In genomic region chr18:26091047-26091630, GRCh38 we compare ENCODE assay signal across 8 cellular contexts. TPM values are rescaled to one million over a fixed set of nuclear protein-coding genes. Genes with fewer than 3 reads are reported as not detected.
A peak's percentile ranks its signal among the peaks of the same experiment; 100 is the strongest.
DNase-seq lines count a peak whose midpoint lies in the region; ATAC-seq and TF ChIP-seq lines count a peak whose summit lies in the region.

No MANE protein-coding gene starts in this region.

- DNase-seq in AML-193 (lab: John Stamatoyannopoulos, UW) (peak; percentile 85 to 86), NCI-H82 treated with DMSO at 0.1 percent for 48 hours (lab: John Stamatoyannopoulos, UW; ENCODE audit: unreplicated experiment) (peak; percentile 59), body of pancreas (peak; percentile 49 to 63 (median 56)), kidney tubule cell (ENCODE audit: low spot score) (peak; percentile 83), substantia nigra (lab: John Stamatoyannopoulos, UW) (peak in 12 of 49 donors; percentile 28 to 78 (median 56)), glomerular visceral epithelial cell (ENCODE audit: extremely low spot score) (no peak)

- H3K4me1 ChIP-seq in body of pancreas: peaks cover 16% of the 10 kb centered on the region

- H3K27ac ChIP-seq in body of pancreas (peak overlapping the region; percentile 84 to 99 (median 94)), substantia nigra (ENCODE audit: low read depth, low read length, poor library complexity, severe bottlenecking) (peak overlapping the region; percentile 96)

- WGBS in body of pancreas, 2 donors: 2 to 3% methylated on average over 29 of the region's 29 CpGs

- no peaks in the 10 kb centered on the region for H3K9me3 ChIP-seq in body of pancreas

- TF ChIP-seq POLR2A in body of pancreas (IDR thresholded peaks at IDR 0.05): no peak

- H3K27me3 ChIP-seq in body of pancreas: no peaks in the 10 kb centered on the region

- peak overlapping the region; percentile 92 to 97 for H3K4me3 ChIP-seq in body of pancreas

- H3K36me3 ChIP-seq in body of pancreas (replicated peaks in 1 of 2; ENCODE audit: insufficient read depth in 1 of 2, low read depth in 2 of 2): no peaks in the 10 kb centered on the region

- ATAC-seq in GM18867 (IDR thresholded peaks at IDR 0.05; ENCODE audit: unreplicated experiment) (peak; percentile 55), HG02981 (IDR thresholded peaks at IDR 0.05; ENCODE audit: unreplicated experiment) (peak; percentile 40), body of pancreas (peak; percentile 29)

- intact Hi-C loops in body of pancreas (cut with DNase I): no loop called here

- no peak for TF ChIP-seq CTCF in body of pancreas (IDR thresholded peaks at IDR 0.05)

RNA-seq across cellular contexts. Expression of gene SS18, which starts 0.7 kb away (rescaled TPM):
- 10 to 100 TPM; 36.6 to 49.8 TPM for total RNA-seq in body of pancreas

RNA-seq across cellular contexts. Expression of gene PSMA8, which starts 42.5 kb away (rescaled TPM):
- not detected for total RNA-seq in body of pancreas
